Comparison of ENCODE assay signal across 8 cellular contexts in the genomic region with DNA sequence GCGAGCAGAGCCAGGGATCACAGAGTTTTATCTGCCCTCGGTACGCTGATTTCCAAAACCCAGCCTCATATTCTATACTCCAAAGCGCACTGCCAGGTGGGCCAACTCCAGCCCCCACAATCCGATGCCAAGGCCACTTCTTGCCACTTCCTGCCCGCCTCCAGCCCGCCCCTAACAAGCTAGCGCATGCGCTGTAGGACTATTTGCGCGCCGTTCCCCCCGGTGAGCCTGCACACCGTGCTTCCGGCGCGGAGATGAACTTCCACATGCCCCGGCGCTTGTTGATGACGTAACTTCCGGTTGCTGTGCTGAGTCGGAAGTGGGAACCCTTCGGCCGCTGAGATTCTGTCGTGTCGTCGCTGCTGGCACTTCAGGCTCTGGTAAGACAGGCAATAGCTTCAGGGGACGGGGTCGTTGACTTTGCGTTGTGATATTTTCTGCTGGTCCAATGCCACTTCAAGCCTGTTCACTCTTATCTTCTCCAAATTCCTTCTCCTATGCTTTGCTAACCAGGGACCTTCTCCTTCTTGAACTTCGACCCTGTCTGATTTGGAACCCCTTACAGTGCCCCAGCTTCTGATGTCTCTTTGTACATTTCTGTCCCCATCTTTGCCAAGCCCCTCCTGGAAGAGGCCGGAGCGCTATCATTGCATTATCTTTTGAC. TPM values are rescaled to one million over a fixed set of nuclear protein-coding genes. Genes with fewer than 3 reads are reported as not detected.
DNase-seq lines count a peak whose midpoint lies in the region; FAIRE-seq and TF ChIP-seq lines count a peak whose summit lies in the region.

A gene with protein sequence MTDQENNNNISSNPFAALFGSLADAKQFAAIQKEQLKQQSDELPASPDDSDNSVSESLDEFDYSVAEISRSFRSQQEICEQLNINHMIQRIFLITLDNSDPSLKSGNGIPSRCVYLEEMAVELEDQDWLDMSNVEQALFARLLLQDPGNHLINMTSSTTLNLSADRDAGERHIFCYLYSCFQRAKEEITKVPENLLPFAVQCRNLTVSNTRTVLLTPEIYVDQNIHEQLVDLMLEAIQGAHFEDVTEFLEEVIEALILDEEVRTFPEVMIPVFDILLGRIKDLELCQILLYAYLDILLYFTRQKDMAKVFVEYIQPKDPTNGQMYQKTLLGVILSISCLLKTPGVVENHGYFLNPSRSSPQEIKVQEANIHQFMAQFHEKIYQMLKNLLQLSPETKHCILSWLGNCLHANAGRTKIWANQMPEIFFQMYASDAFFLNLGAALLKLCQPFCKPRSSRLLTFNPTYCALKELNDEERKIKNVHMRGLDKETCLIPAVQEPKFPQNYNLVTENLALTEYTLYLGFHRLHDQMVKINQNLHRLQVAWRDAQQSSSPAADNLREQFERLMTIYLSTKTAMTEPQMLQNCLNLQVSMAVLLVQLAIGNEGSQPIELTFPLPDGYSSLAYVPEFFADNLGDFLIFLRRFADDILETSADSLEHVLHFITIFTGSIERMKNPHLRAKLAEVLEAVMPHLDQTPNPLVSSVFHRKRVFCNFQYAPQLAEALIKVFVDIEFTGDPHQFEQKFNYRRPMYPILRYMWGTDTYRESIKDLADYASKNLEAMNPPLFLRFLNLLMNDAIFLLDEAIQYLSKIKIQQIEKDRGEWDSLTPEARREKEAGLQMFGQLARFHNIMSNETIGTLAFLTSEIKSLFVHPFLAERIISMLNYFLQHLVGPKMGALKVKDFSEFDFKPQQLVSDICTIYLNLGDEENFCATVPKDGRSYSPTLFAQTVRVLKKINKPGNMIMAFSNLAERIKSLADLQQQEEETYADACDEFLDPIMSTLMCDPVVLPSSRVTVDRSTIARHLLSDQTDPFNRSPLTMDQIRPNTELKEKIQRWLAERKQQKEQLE (plus strand): TSS at position 306 of the 664 bp plus-strand sequence. CDS start 5,481 bp downstream, outside the sequence.

- H3K27ac ChIP-seq in neuronal stem cell (replicated peaks; ENCODE audit: low read length) = no peak within 1 kb of the TSS

- H2BK15ac ChIP-seq in neuronal stem cell (ENCODE audit: low read length) = no peak within 1 kb of the TSS

- H3K4me2 ChIP-seq in neuronal stem cell (ENCODE audit: insufficient read depth, low read length, poor library complexity, severe bottlenecking) = peak within 1 kb of the TSS; percentile 39

- WGBS in neuronal stem cell (ENCODE audit: extremely low coverage in 2 of 2, insufficient read length in 2 of 2, insufficient replicate concordance in 1 of 2), 2 donors = no CpG with 5 or more reads among the region's 33 CpGs

- H3K27me3 ChIP-seq in HAP-1 (ENCODE audit: low read depth) (no peaks in the 10 kb centered on the region), neuronal stem cell (ENCODE audit: control insufficient read depth in 3 of 3, insufficient read depth in 3 of 3, low read depth in 1 of 3, low read length in 3 of 3) (no peaks in the 10 kb centered on the region)

- H3K4me1 ChIP-seq in HAP-1 (peaks cover 8% of the 10 kb centered on the region), neuronal stem cell (ENCODE audit: control insufficient read depth in 2 of 2, insufficient read depth in 1 of 2, low read depth in 1 of 2, low read length in 2 of 2) (peaks cover 2 to 5% of the 10 kb centered on the region in 2 donors)

- H3K36me3 ChIP-seq in HAP-1 (replicated peaks) (peaks cover 1% of the 10 kb centered on the region), neuronal stem cell (replicated peaks in 1 of 2; ENCODE audit: control insufficient read depth in 2 of 2, insufficient read depth in 2 of 2, low read length in 2 of 2) (no peaks in the 10 kb centered on the region)

- peak within 1 kb of the TSS; percentile 82 for H3K9ac ChIP-seq in neuronal stem cell (ENCODE audit: low read depth, low read length, poor library complexity)

- no peak within 1 kb of the TSS for H2BK12ac ChIP-seq in neuronal stem cell (ENCODE audit: low read length)

- H3K4me3 ChIP-seq in HAP-1 (peak within 1 kb of the TSS; percentile 84), neuronal stem cell (ENCODE audit: low read length in 2 of 2) (peak within 1 kb of the TSS; percentile 74 to 87)

- H3K9me3 ChIP-seq in HAP-1 (no peaks in the 10 kb centered on the region), neuronal stem cell (replicated peaks in 1 of 2; ENCODE audit: control insufficient read depth in 2 of 2, insufficient read depth in 1 of 2, low read depth in 1 of 2, low read length in 2 of 2) (peaks cover 0 to 2% of the 10 kb centered on the region in 2 donors)

- H4K91ac ChIP-seq in neuronal stem cell (ENCODE audit: low read depth, low read length, poor library complexity) = no peak within 1 kb of the TSS

- peak within 1 kb of the TSS; percentile 45 for H4K8ac ChIP-seq in neuronal stem cell (ENCODE audit: low read depth, low read length)

- H3K18ac ChIP-seq in neuronal stem cell (ENCODE audit: low read length) = peak within 1 kb of the TSS; percentile 62

- TF ChIP-seq CTCF in subcutaneous adipose tissue (IDR thresholded peaks at IDR 0.05; ENCODE audit: low read depth) = no peak

- H3K23ac ChIP-seq in neuronal stem cell (ENCODE audit: low read depth, low read length, poor library complexity) = no peak within 1 kb of the TSS

- H2BK120ac ChIP-seq in neuronal stem cell (ENCODE audit: low read depth, low read length) = no peak within 1 kb of the TSS

- H2BK5ac ChIP-seq in neuronal stem cell (ENCODE audit: low read length) = no peak within 1 kb of the TSS

- no peak within 1 kb of the TSS for H3K14ac ChIP-seq in neuronal stem cell (ENCODE audit: low read length)

- no peak for FAIRE-seq in frontal cortex (lab: Jason Lieb, UNC)

- DNase-seq in ELR (ENCODE audit: low read depth) (peak; percentile 95), HAP-1 (ENCODE audit: low spot score in 2 of 2) (peak; percentile 84 to 97), MV-4-11 (lab: John Stamatoyannopoulos, UW) (peak; percentile 95), SK-MEL-5 (ENCODE audit: low read depth, low spot score) (peak; percentile 89), frontal cortex (ENCODE audit: low spot score in 2 of 2) (peak; percentile 57 to 77), neuronal stem cell (ENCODE audit: low spot score) (peak; percentile 89)
- DNase-seq in activated naive CD4-positive, alpha-beta T cell treated with Interleukin-2 at 50 U/mL for 16 hours = peak; percentile 97

- no peak within 1 kb of the TSS for H2AK5ac ChIP-seq in neuronal stem cell (ENCODE audit: low read depth, low read length)

- H3K79me1 ChIP-seq in neuronal stem cell (ENCODE audit: low read depth, low read length) = no peaks in the 10 kb centered on the region

- H2AFZ ChIP-seq in neuronal stem cell (ENCODE audit: low read length) = peak within 1 kb of the TSS; percentile 87

- H3K4ac ChIP-seq in neuronal stem cell (ENCODE audit: low read length) = no peak within 1 kb of the TSS

- in situ Hi-C loops in HAP-1 (cut with MboI; ENCODE audit: low sequenced_read_pairs) = loop anchor here (10.0 kb wide), 1 partner anchor 165 kb away; no protein-coding TSS in a partner anchor
- in situ Hi-C loops in SK-MEL-5 (cut with HindIII; ENCODE audit: low pct_unique_long_range_greater_than_20kb, low sequenced_read_pairs) = no loop called here

RNA-seq across cellular contexts. Expression of the gene that starts here (rescaled TPM):
- total RNA-seq in SK-MEL-5 (2014; rRNA removed; shearing (Covaris generic)) = 45.4 and 51.1 TPM in 2 replicates
- polyA plus RNA-seq in SK-MEL-5 (2015; cell fraction: cytosol; rRNA removed) = 29.3 and 38.6 TPM in 2 replicates
- 54.4 and 62.7 TPM in 2 replicates for polyA plus RNA-seq in SK-MEL-5 (2015; cell fraction: nucleus; rRNA removed)
- total RNA-seq in frontal cortex (58.3 TPM), subcutaneous adipose tissue (10 to 100 TPM; 44.8 to 57.7 (median 45.8) TPM)
- 14.9 TPM for polyA plus RNA-seq in neuronal stem cell (2013, experiment 1 of 2)
- 15.7 TPM for polyA plus RNA-seq in neuronal stem cell (2013, experiment 2 of 2)
